In the genomic region with DNA sequence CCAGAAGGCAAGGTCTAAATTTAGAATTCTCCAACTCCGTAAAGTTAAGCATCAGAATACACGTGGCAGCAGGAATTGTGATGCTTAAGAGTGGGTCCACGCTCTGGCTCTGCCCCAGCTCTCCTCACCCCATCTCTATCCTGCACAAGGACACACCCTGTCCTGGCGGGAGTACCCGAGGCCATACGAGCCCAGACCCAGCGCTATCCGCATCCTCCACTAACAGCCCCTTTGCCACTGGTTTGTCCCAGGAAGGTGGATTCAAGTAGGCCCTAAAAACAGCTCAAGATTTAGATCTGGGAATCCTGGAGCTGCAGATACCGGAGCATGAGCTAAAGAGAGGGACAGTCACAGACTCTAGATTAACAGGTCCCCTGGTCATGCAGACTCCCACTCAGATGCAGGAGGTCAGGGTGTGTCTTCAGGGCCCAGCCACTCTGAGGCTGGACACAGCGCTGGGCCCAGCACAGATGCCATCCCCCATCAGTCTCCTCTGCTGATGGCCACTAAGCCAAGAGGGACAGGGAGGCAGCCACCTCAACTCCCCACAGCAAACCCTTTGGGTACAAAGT, we compare ENCODE assay signal across 2 cellular contexts.
TF ChIP-seq lines count a peak whose summit lies in the region.

No MANE protein-coding gene starts in this region.

TF ChIP-seq in K562, 482 proteins besides CTCF, POLR2A, EP300 and RAD21 (continued from another document):
- TF ChIP-seq BRF1 (IDR thresholded peaks at IDR 0.05; ENCODE audit: borderline replicate concordance, extremely low read depth, insufficient read length) (no peak), SMAD4 (CRISPR knock-in tag; conservative IDR thresholded peaks at IDR 0.05) (no peak), CBX5 (IDR thresholded peaks at IDR 0.05; ENCODE audit: borderline replicate concordance, low read depth) (no peak), EGR1 (conservative IDR thresholded peaks at IDR 0.05) (no peak), RFX7 (CRISPR knock-in tag; IDR thresholded peaks at IDR 0.05) (no peak), CHD1 (IDR thresholded peaks at IDR 0.05; ENCODE audit: low read length) (no peak)
- TF ChIP-seq, protein P1, sequence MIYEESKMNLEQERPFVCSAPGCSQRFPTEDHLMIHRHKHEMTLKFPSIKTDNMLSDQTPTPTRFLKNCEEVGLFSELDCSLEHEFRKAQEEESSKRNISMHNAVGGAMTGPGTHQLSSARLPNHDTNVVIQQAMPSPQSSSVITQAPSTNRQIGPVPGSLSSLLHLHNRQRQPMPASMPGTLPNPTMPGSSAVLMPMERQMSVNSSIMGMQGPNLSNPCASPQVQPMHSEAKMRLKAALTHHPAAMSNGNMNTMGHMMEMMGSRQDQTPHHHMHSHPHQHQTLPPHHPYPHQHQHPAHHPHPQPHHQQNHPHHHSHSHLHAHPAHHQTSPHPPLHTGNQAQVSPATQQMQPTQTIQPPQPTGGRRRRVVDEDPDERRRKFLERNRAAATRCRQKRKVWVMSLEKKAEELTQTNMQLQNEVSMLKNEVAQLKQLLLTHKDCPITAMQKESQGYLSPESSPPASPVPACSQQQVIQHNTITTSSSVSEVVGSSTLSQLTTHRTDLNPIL (CRISPR knock-in tag; IDR thresholded peaks at IDR 0.05) = no peak
- TF ChIP-seq, protein P2, sequence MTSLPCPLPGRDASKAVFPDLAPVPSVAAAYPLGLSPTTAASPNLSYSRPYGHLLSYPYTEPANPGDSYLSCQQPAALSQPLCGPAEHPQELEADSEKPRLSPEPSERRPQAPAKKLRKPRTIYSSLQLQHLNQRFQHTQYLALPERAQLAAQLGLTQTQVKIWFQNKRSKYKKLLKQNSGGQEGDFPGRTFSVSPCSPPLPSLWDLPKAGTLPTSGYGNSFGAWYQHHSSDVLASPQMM (CRISPR knock-in tag; IDR thresholded peaks at IDR 0.05) = no peak
- TF ChIP-seq, protein P3, sequence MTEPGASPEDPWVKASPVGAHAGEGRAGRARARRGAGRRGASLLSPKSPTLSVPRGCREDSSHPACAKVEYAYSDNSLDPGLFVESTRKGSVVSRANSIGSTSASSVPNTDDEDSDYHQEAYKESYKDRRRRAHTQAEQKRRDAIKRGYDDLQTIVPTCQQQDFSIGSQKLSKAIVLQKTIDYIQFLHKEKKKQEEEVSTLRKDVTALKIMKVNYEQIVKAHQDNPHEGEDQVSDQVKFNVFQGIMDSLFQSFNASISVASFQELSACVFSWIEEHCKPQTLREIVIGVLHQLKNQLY (CRISPR knock-in tag; conservative IDR thresholded peaks at IDR 0.05) = no peak
- TF ChIP-seq, protein P4, sequence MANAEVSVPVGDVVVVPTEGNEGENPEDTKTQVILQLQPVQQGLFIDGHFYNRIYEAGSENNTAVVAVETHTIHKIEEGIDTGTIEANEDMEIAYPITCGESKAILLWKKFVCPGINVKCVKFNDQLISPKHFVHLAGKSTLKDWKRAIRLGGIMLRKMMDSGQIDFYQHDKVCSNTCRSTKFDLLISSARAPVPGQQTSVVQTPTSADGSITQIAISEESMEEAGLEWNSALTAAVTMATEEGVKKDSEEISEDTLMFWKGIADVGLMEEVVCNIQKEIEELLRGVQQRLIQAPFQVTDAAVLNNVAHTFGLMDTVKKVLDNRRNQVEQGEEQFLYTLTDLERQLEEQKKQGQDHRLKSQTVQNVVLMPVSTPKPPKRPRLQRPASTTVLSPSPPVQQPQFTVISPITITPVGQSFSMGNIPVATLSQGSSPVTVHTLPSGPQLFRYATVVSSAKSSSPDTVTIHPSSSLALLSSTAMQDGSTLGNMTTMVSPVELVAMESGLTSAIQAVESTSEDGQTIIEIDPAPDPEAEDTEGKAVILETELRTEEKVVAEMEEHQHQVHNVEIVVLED (CRISPR knock-in tag; IDR thresholded peaks at IDR 0.05) = no peak

TF ChIP-seq in neural cell, 6 proteins besides CTCF, POLR2A, EP300 and RAD21 (continued from another document):
- TF ChIP-seq, protein P5, sequence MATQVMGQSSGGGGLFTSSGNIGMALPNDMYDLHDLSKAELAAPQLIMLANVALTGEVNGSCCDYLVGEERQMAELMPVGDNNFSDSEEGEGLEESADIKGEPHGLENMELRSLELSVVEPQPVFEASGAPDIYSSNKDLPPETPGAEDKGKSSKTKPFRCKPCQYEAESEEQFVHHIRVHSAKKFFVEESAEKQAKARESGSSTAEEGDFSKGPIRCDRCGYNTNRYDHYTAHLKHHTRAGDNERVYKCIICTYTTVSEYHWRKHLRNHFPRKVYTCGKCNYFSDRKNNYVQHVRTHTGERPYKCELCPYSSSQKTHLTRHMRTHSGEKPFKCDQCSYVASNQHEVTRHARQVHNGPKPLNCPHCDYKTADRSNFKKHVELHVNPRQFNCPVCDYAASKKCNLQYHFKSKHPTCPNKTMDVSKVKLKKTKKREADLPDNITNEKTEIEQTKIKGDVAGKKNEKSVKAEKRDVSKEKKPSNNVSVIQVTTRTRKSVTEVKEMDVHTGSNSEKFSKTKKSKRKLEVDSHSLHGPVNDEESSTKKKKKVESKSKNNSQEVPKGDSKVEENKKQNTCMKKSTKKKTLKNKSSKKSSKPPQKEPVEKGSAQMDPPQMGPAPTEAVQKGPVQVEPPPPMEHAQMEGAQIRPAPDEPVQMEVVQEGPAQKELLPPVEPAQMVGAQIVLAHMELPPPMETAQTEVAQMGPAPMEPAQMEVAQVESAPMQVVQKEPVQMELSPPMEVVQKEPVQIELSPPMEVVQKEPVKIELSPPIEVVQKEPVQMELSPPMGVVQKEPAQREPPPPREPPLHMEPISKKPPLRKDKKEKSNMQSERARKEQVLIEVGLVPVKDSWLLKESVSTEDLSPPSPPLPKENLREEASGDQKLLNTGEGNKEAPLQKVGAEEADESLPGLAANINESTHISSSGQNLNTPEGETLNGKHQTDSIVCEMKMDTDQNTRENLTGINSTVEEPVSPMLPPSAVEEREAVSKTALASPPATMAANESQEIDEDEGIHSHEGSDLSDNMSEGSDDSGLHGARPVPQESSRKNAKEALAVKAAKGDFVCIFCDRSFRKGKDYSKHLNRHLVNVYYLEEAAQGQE (IDR thresholded peaks at IDR 0.05; ENCODE audit: borderline replicate concordance) = no peak
- TF ChIP-seq MXI1 (conservative IDR thresholded peaks at IDR 0.05; ENCODE audit: poor library complexity, severe bottlenecking) (no peak), TAF1 (IDR thresholded peaks at IDR 0.05; ENCODE audit: low read depth) (no peak), SMC3 (conservative IDR thresholded peaks at IDR 0.05; ENCODE audit: poor library complexity) (no peak), EZH2 (IDR thresholded peaks at IDR 0.05; ENCODE audit: borderline replicate concordance, insufficient read depth, low read length, poor library complexity, severe bottlenecking) (no peak)
TF ChIP-seq in neural cell: peak in this region for 0.
